ENCODE assay signal across 17 cellular contexts in genomic region chr13:84139561-84140158, GRCh38.
"Had no signal": no experiment of that assay in that cellular context is flagged by ENCODE, and none has a peak within 500 bp of the region (broad histone marks: within the 10 kb centered on the region; RNA-seq: fewer than 3 reads in every experiment).

No MANE protein-coding gene starts in this region.

- H3K36me3 Mint-ChIP-seq: activated naive CD4-positive, alpha-beta T cell treated with anti-CD3 and anti-CD28 coated beads, Interleukin-2, amount 50 U/mL, for 72 hours had no signal

- H3K4me3 ChIP-seq: lung, ovary, suprapubic skin, upper lobe of right lung had no signal

- H3K4me1 ChIP-seq: suprapubic skin, upper lobe of right lung had no signal

- H3K27me3 Mint-ChIP-seq: activated CD4-positive, alpha-beta T cell treated with anti-CD3 and anti-CD28 coated beads, Interleukin-2, amount 10 ng/mL, durations not matched to agents 7 days and 5 days had no signal

- H3K27ac ChIP-seq: ovary, suprapubic skin, upper lobe of right lung had no signal

- ATAC-seq: activated naive CD4-positive, alpha-beta T cell treated with anti-CD3 and anti-CD28 coated beads, Interleukin-2, amount 50 U/mL, for 72 hours; activated T-cell treated with anti-CD3 and anti-CD28 coated beads, Interleukin-2, amount 50 U/mL, for 4 hours; left cardiac atrium; stimulated activated naive CD8-positive, alpha-beta T cell treated with anti-CD3 and anti-CD28 coated beads, Interleukin-15, Interleukin-2, amounts not matched to agents 100 U/mL and 50 U/mL, for 24 hours; upper lobe of right lung had no signal

- H3K36me3 ChIP-seq: ovary, suprapubic skin, upper lobe of right lung had no signal

- H3K27ac Mint-ChIP-seq: activated CD4-positive, alpha-beta T cell treated with anti-CD3 and anti-CD28 coated beads, Interleukin-2, amount 10 ng/mL, durations not matched to agents 7 days and 5 days; activated naive CD4-positive, alpha-beta T cell treated with anti-CD3 and anti-CD28 coated beads, Interleukin-2, amount 50 U/mL, for 72 hours; nephron progenitor cell had no signal

- H3K4me1 Mint-ChIP-seq: nephron progenitor cell had no signal

- H3K9me3 ChIP-seq: ovary, suprapubic skin, upper lobe of right lung had no signal

- H3K4me3 Mint-ChIP-seq: activated CD4-positive, alpha-beta T cell treated with anti-CD3 and anti-CD28 coated beads, Interleukin-2, amount 10 ng/mL, durations not matched to agents 7 days and 5 days; activated T-cell treated with anti-CD3 and anti-CD28 coated beads, Interleukin-2, amount 50 U/mL, for 4 hours; nephron progenitor cell had no signal

- H3K27me3 ChIP-seq: suprapubic skin, upper lobe of right lung had no signal

- DNase-seq: activated CD4-positive, alpha-beta T cell treated with anti-CD3 and anti-CD28 coated beads, Interleukin-2, amount 10 ng/mL, durations not matched to agents 7 days and 5 days; activated CD4-positive, CD25-positive, alpha-beta regulatory T cell; activated effector memory CD4-positive, alpha-beta T cell treated with anti-CD3 and anti-CD28 coated beads, Interleukin-2, amount 50 U/mL, for 16 hours; activated T-cell treated with anti-CD3 and anti-CD28 coated beads, Interleukin-2, amount 50 U/mL, for 4 hours; amniotic stem cell; dermis blood vessel endothelial cell; hippocampal formation; left cardiac atrium; nephron progenitor cell; ovary; stimulated activated CD4-positive, alpha-beta T cell treated with anti-CD3 and anti-CD28 coated beads, Interleukin-4, amount 100 ng/mL, for 1 hour; stimulated activated CD8-positive, alpha-beta memory T cell treated with anti-CD3 and anti-CD28 coated beads, Interleukin-4, amount 100 ng/mL, for 48 hours; stimulated activated naive CD8-positive, alpha-beta T cell treated with anti-CD3 and anti-CD28 coated beads, Interleukin-15, Interleukin-2, amounts not matched to agents 100 U/mL and 50 U/mL, for 24 hours; upper lobe of right lung had no signal

- H3K9me3 Mint-ChIP-seq: activated CD4-positive, alpha-beta T cell treated with anti-CD3 and anti-CD28 coated beads, Interleukin-2, amount 10 ng/mL, durations not matched to agents 7 days and 5 days; activated naive CD4-positive, alpha-beta T cell treated with anti-CD3 and anti-CD28 coated beads, Interleukin-2, amount 50 U/mL, for 72 hours; activated T-cell treated with anti-CD3 and anti-CD28 coated beads, Interleukin-2, amount 50 U/mL, for 4 hours; nephron progenitor cell had no signal
